In genomic region chr19:16066611-16067104, GRCh38 we compare ENCODE assay signal across 8 cellular contexts. TPM values are rescaled to one million over a fixed set of nuclear protein-coding genes. Genes with fewer than 3 reads are reported as not detected.
DNase-seq lines count a peak whose midpoint lies in the region; ATAC-seq and TF ChIP-seq lines count a peak whose summit lies in the region.

No MANE protein-coding gene starts in this region.

- peaks cover 29% of the 10 kb centered on the region for H3K4me1 Mint-ChIP-seq in stimulated activated naive CD8-positive, alpha-beta T cell treated with anti-CD3 and anti-CD28 coated beads, Interleukin-15, Interleukin-2, amounts not matched to agents 100 ng/mL and 50 ng/mL, for 24 hours (ENCODE audit: low read depth)
- H3K4me1 Mint-ChIP-seq in nephron progenitor cell = peaks cover 9% of the 10 kb centered on the region

- TF ChIP-seq CTCF in GM12872 (IDR thresholded peaks at IDR 0.05; ENCODE audit: insufficient read depth, low read depth, low read length) (peak; percentile 72), nephron progenitor cell (IDR thresholded peaks at IDR 0.05) (no peak)

- no peaks in the 10 kb centered on the region for H3K9me3 Mint-ChIP-seq in activated naive CD4-positive, alpha-beta T cell treated with anti-CD3 and anti-CD28 coated beads, Interleukin-2, amount 50 U/mL, for 72 hours
- H3K9me3 Mint-ChIP-seq in stimulated activated naive CD8-positive, alpha-beta T cell treated with anti-CD3 and anti-CD28 coated beads, Interleukin-15, Interleukin-2, amounts not matched to agents 100 ng/mL and 50 ng/mL, for 24 hours = no peaks in the 10 kb centered on the region
- peaks cover 10% of the 10 kb centered on the region for H3K9me3 Mint-ChIP-seq in nephron progenitor cell

- peaks cover 0 to 6% of the 10 kb centered on the region in 2 donors for H3K36me3 Mint-ChIP-seq in activated naive CD4-positive, alpha-beta T cell treated with anti-CD3 and anti-CD28 coated beads, Interleukin-2, amount 50 U/mL, for 72 hours
- no peaks in the 10 kb centered on the region for H3K36me3 Mint-ChIP-seq in stimulated activated naive CD8-positive, alpha-beta T cell treated with anti-CD3 and anti-CD28 coated beads, Interleukin-15, Interleukin-2, amounts not matched to agents 100 ng/mL and 50 ng/mL, for 24 hours (ENCODE audit: low read depth)
- no peaks in the 10 kb centered on the region for H3K36me3 Mint-ChIP-seq in nephron progenitor cell (ENCODE audit: low read depth)

- peak overlapping the region; percentile 22 to 81 for H3K27ac Mint-ChIP-seq in activated naive CD4-positive, alpha-beta T cell treated with anti-CD3 and anti-CD28 coated beads, Interleukin-2, amount 50 U/mL, for 72 hours
- peak overlapping the region; percentile 50 for H3K27ac Mint-ChIP-seq in stimulated activated naive CD8-positive, alpha-beta T cell treated with anti-CD3 and anti-CD28 coated beads, Interleukin-15, Interleukin-2, amounts not matched to agents 100 ng/mL and 50 ng/mL, for 24 hours
- no peak overlapping the region for H3K27ac Mint-ChIP-seq in nephron progenitor cell

- peak; percentile 52 for DNase-seq in NOMO-1 treated with DMSO at 0.1 percent for 48 hours (lab: John Stamatoyannopoulos, UW; ENCODE audit: unreplicated experiment)
- no peak for DNase-seq in activated naive CD4-positive, alpha-beta T cell treated with anti-CD3 and anti-CD28 coated beads, Interleukin-2, amount 50 U/mL, for 72 hours (ENCODE audit: low spot score in 2 of 2)
- peak; percentile 74 for DNase-seq in islet precursor cell
- no peak for DNase-seq in nephron progenitor cell
- no peak for DNase-seq in activated CD4-positive, CD25-positive, alpha-beta regulatory T cell treated with anti-CD3 and anti-CD28 coated beads, Interleukin-2, amount 50 U/mL, for 72 hours

- no peak overlapping the region for H3K4me3 Mint-ChIP-seq in stimulated activated naive CD8-positive, alpha-beta T cell treated with anti-CD3 and anti-CD28 coated beads, Interleukin-15, Interleukin-2, amounts not matched to agents 100 ng/mL and 50 ng/mL, for 24 hours
- H3K4me3 Mint-ChIP-seq in nephron progenitor cell = no peak overlapping the region

- H3K27me3 Mint-ChIP-seq in stimulated activated naive CD8-positive, alpha-beta T cell treated with anti-CD3 and anti-CD28 coated beads, Interleukin-15, Interleukin-2, amounts not matched to agents 100 ng/mL and 50 ng/mL, for 24 hours = no peaks in the 10 kb centered on the region
- H3K27me3 Mint-ChIP-seq in nephron progenitor cell (ENCODE audit: low read depth, poor library complexity) = peaks cover 7% of the 10 kb centered on the region

- no peak for ATAC-seq in activated naive CD4-positive, alpha-beta T cell treated with anti-CD3 and anti-CD28 coated beads, Interleukin-2, amount 50 U/mL, for 72 hours
- no peak for ATAC-seq in HG02759 (IDR thresholded peaks at IDR 0.05; ENCODE audit: unreplicated experiment)

RNA-seq across cellular contexts. Expression of gene TPM4, which starts 9.6 kb away (rescaled TPM):
- total RNA-seq in activated naive CD4-positive, alpha-beta T cell treated with anti-CD3 and anti-CD28 coated beads, Interleukin-2, amount 50 U/mL, for 72 hours = 100 to 1,000 TPM; 405 to 411 TPM

RNA-seq across cellular contexts. Expression of gene RAB8A, which starts 45.0 kb away (rescaled TPM):
- total RNA-seq in activated naive CD4-positive, alpha-beta T cell treated with anti-CD3 and anti-CD28 coated beads, Interleukin-2, amount 50 U/mL, for 72 hours = 100 to 1,000 TPM; 125 to 155 TPM

Comparison
In these comparisons a context has a peak if more than half of its experiments do, and no peak if none do; other contexts are left out.
1. DNase-seq: peak in NOMO-1 treated with DMSO at 0.1 percent for 48 hours (single experiment) and islet precursor cell (single experiment); none in activated naive CD4-positive, alpha-beta T cell treated with anti-CD3 and anti-CD28 coated beads, Interleukin-2, amount 50 U/mL, for 72 hours (0 of 2), nephron progenitor cell (single experiment) and activated CD4-positive, CD25-positive, alpha-beta regulatory T cell treated with anti-CD3 and anti-CD28 coated beads, Interleukin-2, amount 50 U/mL, for 72 hours (single experiment).